Comparison of ENCODE assay signal across 25 cellular contexts in genomic region chr5:115194671-115195070, GRCh38. TPM values are rescaled to one million over a fixed set of nuclear protein-coding genes. Genes with fewer than 3 reads are reported as not detected.
A peak's percentile ranks its signal among the peaks of the same experiment; 100 is the strongest.
DNase-seq lines count a peak whose midpoint lies in the region; ATAC-seq, FAIRE-seq and TF ChIP-seq lines count a peak whose summit lies in the region.
"Had no signal": no experiment of that assay in that cellular context is flagged by ENCODE, and none has a peak within 500 bp of the region (broad histone marks: within the 10 kb centered on the region; RNA-seq: fewer than 3 reads in every experiment).

No MANE protein-coding gene starts in this region.

- H3K4me1 Mint-ChIP-seq in astrocyte (ENCODE audit: low read depth, unreplicated experiment) (no peaks in the 10 kb centered on the region), natural killer cell (no peaks in the 10 kb centered on the region)
- no peaks in the 10 kb centered on the region for H3K4me1 Mint-ChIP-seq in CD4-positive, alpha-beta memory T cell
- H3K4me1 Mint-ChIP-seq: activated CD4-positive, alpha-beta memory T cell treated with anti-CD3 and anti-CD28 coated beads, Interleukin-2, amount 10 ng/mL, durations not matched to agents 7 days and 5 days; activated naive CD4-positive, alpha-beta T cell treated with anti-CD3 and anti-CD28 coated beads, Interleukin-2, amount 10 ng/mL, durations not matched to agents 7 days and 5 days; brain had no signal

- in situ Hi-C loops in GM23248 (cut with MboI) = no loop called here

- H3K27ac ChIP-seq in GM23248 (no peak overlapping the region), astrocyte (ENCODE audit: low read depth, low read length) (no peak overlapping the region)
- no peak overlapping the region for H3K27ac ChIP-seq in CD4-positive, alpha-beta memory T cell (ENCODE audit: low read depth, low read length)
- H3K27ac ChIP-seq: C4-2B, psoas muscle had no signal

- H3K9me3 Mint-ChIP-seq in astrocyte (ENCODE audit: unreplicated experiment) (no peaks in the 10 kb centered on the region), natural killer cell (no peaks in the 10 kb centered on the region)
- H3K9me3 Mint-ChIP-seq in CD4-positive, alpha-beta memory T cell = peaks cover 0 to 7% (median 0%) of the 10 kb centered on the region in 8 donors
- H3K9me3 Mint-ChIP-seq: activated CD4-positive, alpha-beta memory T cell treated with anti-CD3 and anti-CD28 coated beads, Interleukin-2, amount 10 ng/mL, durations not matched to agents 7 days and 5 days; activated naive CD4-positive, alpha-beta T cell treated with anti-CD3 and anti-CD28 coated beads, Interleukin-2, amount 10 ng/mL, durations not matched to agents 7 days and 5 days had no signal

- FAIRE-seq in astrocyte (lab: Jason Lieb, UNC) (no peak), islet of Langerhans (lab: Jason Lieb, UNC) (peak; percentile 38)
- FAIRE-seq: colon, frontal cortex, G401.6, GM12878, kidney had no signal

- intact Hi-C loops in natural killer cell (cut with micrococcal nuclease) = no loop called here
- intact Hi-C loops in CD4-positive, alpha-beta memory T cell (cut with micrococcal nuclease) = no loop called here

- H4K20me1 ChIP-seq in GM23248 (ENCODE audit: insufficient read depth) = no peaks in the 10 kb centered on the region
- no peaks in the 10 kb centered on the region for H4K20me1 ChIP-seq in astrocyte (ENCODE audit: insufficient read depth, low read length)

- ATAC-seq in natural killer cell = no peak
- ATAC-seq: GM12878, psoas muscle had no signal

- CTCF ChIA-PET in CD4-positive, alpha-beta memory T cell (lab: Charles Lee; ENCODE audit: partially characterized antibody) = no interaction called here

- H2AFZ ChIP-seq in GM23248 (no peak overlapping the region), astrocyte (ENCODE audit: low read depth, low read length) (no peak overlapping the region)

- H3K9me3 ChIP-seq in GM23248 (ENCODE audit: low read depth) (no peaks in the 10 kb centered on the region), astrocyte (ENCODE audit: insufficient read depth, low read depth, low read length) (no peaks in the 10 kb centered on the region)
- no peaks in the 10 kb centered on the region for H3K9me3 ChIP-seq in CD4-positive, alpha-beta memory T cell (ENCODE audit: control insufficient read depth in 1 of 2, low read length in 2 of 2)
- H3K9me3 ChIP-seq: psoas muscle had no signal

- WGBS in GM23248 (ENCODE audit: low coverage in 1 of 2, low lambda C conversion rate in 2 of 2, missing lambda C conversion rate in 2 of 2), 2 experiments = 40 to 49% methylated on average over 2 of the region's 2 CpGs

- H3K9ac ChIP-seq in GM23248 (no peak overlapping the region), astrocyte (ENCODE audit: low read length) (no peak overlapping the region)

- TF ChIP-seq CTCF in astrocyte (IDR thresholded peaks at IDR 0.05; ENCODE audit: insufficient read depth, low read depth, low read length) (no peak), natural killer cell (IDR thresholded peaks at IDR 0.05) (no peak)

- H3K9me2 ChIP-seq in GM23248 (ENCODE audit: insufficient read depth) = no peaks in the 10 kb centered on the region

- H3K36me3 Mint-ChIP-seq in astrocyte (ENCODE audit: low read depth, unreplicated experiment) (no peaks in the 10 kb centered on the region), natural killer cell (peaks cover 17% of the 10 kb centered on the region)
- peaks cover 0 to 7% of the 10 kb centered on the region in 2 donors for H3K36me3 Mint-ChIP-seq in CD4-positive, alpha-beta memory T cell
- H3K36me3 Mint-ChIP-seq: activated naive CD4-positive, alpha-beta T cell treated with anti-CD3 and anti-CD28 coated beads, Interleukin-2, amount 10 ng/mL, durations not matched to agents 7 days and 5 days; brain had no signal

- H3K4me2 ChIP-seq in GM23248 (ENCODE audit: unreplicated experiment) (no peak overlapping the region), astrocyte (ENCODE audit: low read length) (no peak overlapping the region)
- H3K4me2 ChIP-seq: smooth muscle cell had no signal

- no peak overlapping the region for H3K4me3 Mint-ChIP-seq in astrocyte (ENCODE audit: unreplicated experiment)
- no peak overlapping the region for H3K4me3 Mint-ChIP-seq in natural killer cell
- no peak overlapping the region for H3K4me3 Mint-ChIP-seq in CD4-positive, alpha-beta memory T cell
- H3K4me3 Mint-ChIP-seq: activated CD4-positive, alpha-beta memory T cell treated with anti-CD3 and anti-CD28 coated beads, Interleukin-2, amount 10 ng/mL, durations not matched to agents 7 days and 5 days; activated naive CD4-positive, alpha-beta T cell treated with anti-CD3 and anti-CD28 coated beads, Interleukin-2, amount 10 ng/mL, durations not matched to agents 7 days and 5 days; brain had no signal

- peak; percentile 52 for DNase-seq in GM23248
- DNase-seq in astrocyte (ENCODE audit: low read depth) = peak; percentile 22
- DNase-seq in stromal cell of bone marrow (ENCODE audit: low read depth) = peak; percentile 48
- no peak for DNase-seq in activated effector memory CD4-positive, alpha-beta T cell treated with Interleukin-2 at 50 U/mL for 16 hours
- no peak for DNase-seq in DMS53 (lab: John Stamatoyannopoulos, UW)
- DNase-seq in natural killer cell = no peak
- no peak for DNase-seq in CD4-positive, alpha-beta memory T cell
- DNase-seq: activated CD4-positive, alpha-beta memory T cell treated with anti-CD3 and anti-CD28 coated beads, Interleukin-2, amount 10 ng/mL, durations not matched to agents 7 days and 5 days; activated naive CD4-positive, alpha-beta T cell treated with anti-CD3 and anti-CD28 coated beads, Interleukin-2, amount 10 ng/mL, durations not matched to agents 7 days and 5 days; activated T-cell treated with anti-CD3 and anti-CD28 coated beads, Interleukin-2, amount 50 U/mL, for 1 hour; kidney; mesendoderm; NCI-H1105 treated with DMSO at 0.1 percent for 48 hours; psoas muscle; SIG-M5; stimulated activated CD4-positive, alpha-beta T cell treated with anti-CD3 and anti-CD28 coated beads, Interleukin-4, amount 100 ng/mL, for 1 hour had no signal

- H3K36me3 ChIP-seq in GM23248 (ENCODE audit: low read depth) (no peaks in the 10 kb centered on the region), astrocyte (ENCODE audit: insufficient read depth, low read length) (no peaks in the 10 kb centered on the region)
- no peaks in the 10 kb centered on the region for H3K36me3 ChIP-seq in CD4-positive, alpha-beta memory T cell (ENCODE audit: insufficient read depth, low read length)

- H3K4me3 ChIP-seq in GM23248 (no peak overlapping the region), astrocyte (ENCODE audit: insufficient read depth, low read depth, low read length) (no peak overlapping the region)
- no peak overlapping the region for H3K4me3 ChIP-seq in CD4-positive, alpha-beta memory T cell (ENCODE audit: low read length in 2 of 2)
- H3K4me3 ChIP-seq: GM12878, psoas muscle, smooth muscle cell had no signal

- no peaks in the 10 kb centered on the region for H3K79me2 ChIP-seq in GM23248 (ENCODE audit: insufficient read depth)
- no peaks in the 10 kb centered on the region for H3K79me2 ChIP-seq in astrocyte (ENCODE audit: insufficient read depth, low read length)

- H3F3A ChIP-seq in GM23248 (ENCODE audit: insufficient read depth) = 0 out of 2 replicates have a peak, but pooled peaks cover under 1% of the 10 kb centered on the region

- POLR2A ChIA-PET in CD4-positive, alpha-beta memory T cell (lab: Charles Lee; ENCODE audit: partially characterized antibody) = no interaction called here

- peaks cover 6% of the 10 kb centered on the region for H3K27me3 Mint-ChIP-seq in astrocyte (ENCODE audit: low read depth, unreplicated experiment)
- peaks cover 2 to 10% of the 10 kb centered on the region in 2 donors for H3K27me3 Mint-ChIP-seq in natural killer cell (ENCODE audit: low read depth in 2 of 2)
- peaks cover 0 to 3% of the 10 kb centered on the region in 2 donors for H3K27me3 Mint-ChIP-seq in CD4-positive, alpha-beta memory T cell
- H3K27me3 Mint-ChIP-seq: brain had no signal

- H3K4me1 ChIP-seq in GM23248 (ENCODE audit: insufficient read depth) (no peaks in the 10 kb centered on the region), astrocyte (ENCODE audit: insufficient read depth, low read length) (no peaks in the 10 kb centered on the region)
- no peaks in the 10 kb centered on the region for H3K4me1 ChIP-seq in CD4-positive, alpha-beta memory T cell (ENCODE audit: insufficient read depth, low read length)
- H3K4me1 ChIP-seq: psoas muscle had no signal

- no peaks in the 10 kb centered on the region for H3K27me3 ChIP-seq in GM23248 (replicated peaks; ENCODE audit: insufficient read depth)
- no peaks in the 10 kb centered on the region for H3K27me3 ChIP-seq in astrocyte (ENCODE audit: insufficient read depth, low read length)
- no peaks in the 10 kb centered on the region for H3K27me3 ChIP-seq in CD4-positive, alpha-beta memory T cell (ENCODE audit: insufficient read depth, low read length)

- H3K27ac Mint-ChIP-seq in astrocyte (ENCODE audit: unreplicated experiment) (no peak overlapping the region), natural killer cell (no peak overlapping the region)
- H3K27ac Mint-ChIP-seq in CD4-positive, alpha-beta memory T cell = no peak overlapping the region
- H3K27ac Mint-ChIP-seq: activated CD4-positive, alpha-beta memory T cell treated with anti-CD3 and anti-CD28 coated beads, Interleukin-2, amount 10 ng/mL, durations not matched to agents 7 days and 5 days; activated naive CD4-positive, alpha-beta T cell treated with anti-CD3 and anti-CD28 coated beads, Interleukin-2, amount 10 ng/mL, durations not matched to agents 7 days and 5 days; brain had no signal

RNA-seq across cellular contexts. Expression of gene TRIM36, which starts 25.0 kb away (rescaled TPM):
- 0.13 TPM in 1 of 2 replicates, not detected in the other for total RNA-seq in GM23248 (2014; rRNA removed; shearing (Covaris generic))
- polyA plus RNA-seq in GM23248 (2016; fragmentation: Nextera tagmentation; extraction: Ambion mirVana) = not detected in 2 replicates
- total RNA-seq in astrocyte (4.4 and 5.9 TPM in 2 replicates), natural killer cell (1 to 10 TPM in 1 of 3 donors, under 1 TPM in 2; 0.25 to 1.2 (median 0.38) TPM)
- total RNA-seq in CD4-positive, alpha-beta memory T cell = not detected
- not detected for polyA plus RNA-seq in CD4-positive, alpha-beta memory T cell
- total RNA-seq: T-helper 2 cell treated with Interferon-gamma antibody and Interleukin-4, amounts not matched to agents 100 ng/mL and 5 ng/mL, for 36 hours had no signal

Comparison
In these comparisons a context has a peak if more than half of its experiments do, and no peak if none do; other contexts are left out.
1. DNase-seq: peak in GM23248 (single experiment), astrocyte (single experiment) and stromal cell of bone marrow (single experiment); none in activated effector memory CD4-positive, alpha-beta T cell treated with Interleukin-2 at 50 U/mL for 16 hours (single experiment), DMS53 (single experiment), natural killer cell (single experiment) and CD4-positive, alpha-beta memory T cell (0 of 5).